In genomic region chr2:10072656-10073480, GRCh38 we compare ENCODE assay signal across 1 cellular context.
A peak's percentile ranks its signal among the peaks of the same experiment; 100 is the strongest.
TF ChIP-seq lines count a peak whose summit lies in the region.

No MANE protein-coding gene starts in this region.

TF ChIP-seq in K562, 482 proteins besides CTCF, POLR2A, EP300 and RAD21 (continued from another document and continues in another):
- TF ChIP-seq, protein P1, sequence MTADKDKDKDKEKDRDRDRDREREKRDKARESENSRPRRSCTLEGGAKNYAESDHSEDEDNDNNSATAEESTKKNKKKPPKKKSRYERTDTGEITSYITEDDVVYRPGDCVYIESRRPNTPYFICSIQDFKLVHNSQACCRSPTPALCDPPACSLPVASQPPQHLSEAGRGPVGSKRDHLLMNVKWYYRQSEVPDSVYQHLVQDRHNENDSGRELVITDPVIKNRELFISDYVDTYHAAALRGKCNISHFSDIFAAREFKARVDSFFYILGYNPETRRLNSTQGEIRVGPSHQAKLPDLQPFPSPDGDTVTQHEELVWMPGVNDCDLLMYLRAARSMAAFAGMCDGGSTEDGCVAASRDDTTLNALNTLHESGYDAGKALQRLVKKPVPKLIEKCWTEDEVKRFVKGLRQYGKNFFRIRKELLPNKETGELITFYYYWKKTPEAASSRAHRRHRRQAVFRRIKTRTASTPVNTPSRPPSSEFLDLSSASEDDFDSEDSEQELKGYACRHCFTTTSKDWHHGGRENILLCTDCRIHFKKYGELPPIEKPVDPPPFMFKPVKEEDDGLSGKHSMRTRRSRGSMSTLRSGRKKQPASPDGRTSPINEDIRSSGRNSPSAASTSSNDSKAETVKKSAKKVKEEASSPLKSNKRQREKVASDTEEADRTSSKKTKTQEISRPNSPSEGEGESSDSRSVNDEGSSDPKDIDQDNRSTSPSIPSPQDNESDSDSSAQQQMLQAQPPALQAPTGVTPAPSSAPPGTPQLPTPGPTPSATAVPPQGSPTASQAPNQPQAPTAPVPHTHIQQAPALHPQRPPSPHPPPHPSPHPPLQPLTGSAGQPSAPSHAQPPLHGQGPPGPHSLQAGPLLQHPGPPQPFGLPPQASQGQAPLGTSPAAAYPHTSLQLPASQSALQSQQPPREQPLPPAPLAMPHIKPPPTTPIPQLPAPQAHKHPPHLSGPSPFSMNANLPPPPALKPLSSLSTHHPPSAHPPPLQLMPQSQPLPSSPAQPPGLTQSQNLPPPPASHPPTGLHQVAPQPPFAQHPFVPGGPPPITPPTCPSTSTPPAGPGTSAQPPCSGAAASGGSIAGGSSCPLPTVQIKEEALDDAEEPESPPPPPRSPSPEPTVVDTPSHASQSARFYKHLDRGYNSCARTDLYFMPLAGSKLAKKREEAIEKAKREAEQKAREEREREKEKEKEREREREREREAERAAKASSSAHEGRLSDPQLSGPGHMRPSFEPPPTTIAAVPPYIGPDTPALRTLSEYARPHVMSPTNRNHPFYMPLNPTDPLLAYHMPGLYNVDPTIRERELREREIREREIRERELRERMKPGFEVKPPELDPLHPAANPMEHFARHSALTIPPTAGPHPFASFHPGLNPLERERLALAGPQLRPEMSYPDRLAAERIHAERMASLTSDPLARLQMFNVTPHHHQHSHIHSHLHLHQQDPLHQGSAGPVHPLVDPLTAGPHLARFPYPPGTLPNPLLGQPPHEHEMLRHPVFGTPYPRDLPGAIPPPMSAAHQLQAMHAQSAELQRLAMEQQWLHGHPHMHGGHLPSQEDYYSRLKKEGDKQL (CRISPR knock-in tag; IDR thresholded peaks at IDR 0.05; ENCODE audit: borderline replicate concordance), result no peak
- TF ChIP-seq ZFP30 (CRISPR knock-in tag; IDR thresholded peaks at IDR 0.05; ENCODE audit: borderline replicate concordance) (no peak), U2AF1 (optimal IDR thresholded peaks at IDR 0.05; ENCODE audit: low read depth, low read length) (no peak), COPS2 (conservative IDR thresholded peaks at IDR 0.05) (no peak), DEAF1 (CRISPR knock-in tag; IDR thresholded peaks at IDR 0.05) (peak; percentile 41; the same call in 1 of the 2 replicates), TAF1 (IDR thresholded peaks at IDR 0.05; ENCODE audit: control insufficient read depth, extremely low read depth, insufficient read depth, low read length, severe bottlenecking) (no peak), JUN (IDR thresholded peaks at IDR 0.05; ENCODE audit: borderline replicate concordance, low read depth, low read length) (no peak), JUN (CRISPR knock-in tag; IDR thresholded peaks at IDR 0.05; ENCODE audit: borderline replicate concordance) (no peak), LARP7 (IDR thresholded peaks at IDR 0.05) (no peak), ZNF518B (CRISPR knock-in tag; IDR thresholded peaks at IDR 0.05) (no peak), ARID2 (IDR thresholded peaks at IDR 0.05) (0 out of 2 replicates have a peak, but pooled peaks have one; percentile 16), CEBPB (tag; IDR thresholded peaks at IDR 0.05) (peak; percentile 63; the same call in 1 of the 2 replicates), RB1 (IDR thresholded peaks at IDR 0.05; ENCODE audit: low read depth) (peak; percentile 72), RCOR1 (IDR thresholded peaks at IDR 0.05; ENCODE audit: borderline replicate concordance in 1 of 2, low read depth in 2 of 2, low read length in 2 of 2) (no peak), HEY1 (CRISPR knock-in tag; IDR thresholded peaks at IDR 0.05; ENCODE audit: borderline replicate concordance) (no peak), RBM14 (IDR thresholded peaks at IDR 0.05; ENCODE audit: borderline replicate concordance, insufficient read depth, low read depth, low read length) (no peak), CBFA2T2 (conservative IDR thresholded peaks at IDR 0.05) (peak; percentile 48; the same call in 1 of the 2 replicates), ZSCAN32 (CRISPR knock-in tag; IDR thresholded peaks at IDR 0.05) (no peak), KDM4B (IDR thresholded peaks at IDR 0.05; ENCODE audit: borderline replicate concordance in 2 of 2, low read depth in 1 of 2) (no peak), ELF1 (tag; IDR thresholded peaks at IDR 0.05) (no peak), HMBOX1 (IDR thresholded peaks at IDR 0.05) (0 out of 2 replicates have a peak, but pooled peaks have one; percentile 30), SP2 (IDR thresholded peaks at IDR 0.05; ENCODE audit: extremely low read depth, low read depth, low read length, poor library complexity, severe bottlenecking) (no peak), HSF4 (CRISPR knock-in tag; IDR thresholded peaks at IDR 0.05; ENCODE audit: borderline replicate concordance) (no peak), PHB (CRISPR knock-in tag; IDR thresholded peaks at IDR 0.05) (no peak), ZKSCAN1 (IDR thresholded peaks at IDR 0.05; ENCODE audit: low read depth, low read length) (peak; percentile 12; the same call in 1 of the 2 replicates), MTA3 (IDR thresholded peaks at IDR 0.05; ENCODE audit: borderline replicate concordance) (no peak), FOXK1 (CRISPR knock-in tag; IDR thresholded peaks at IDR 0.05; ENCODE audit: borderline replicate concordance) (no peak), CHAMP1 (IDR thresholded peaks at IDR 0.05) (no peak), ZFX (CRISPR knock-in tag; IDR thresholded peaks at IDR 0.05) (no peak)
- TF ChIP-seq, protein P2, sequence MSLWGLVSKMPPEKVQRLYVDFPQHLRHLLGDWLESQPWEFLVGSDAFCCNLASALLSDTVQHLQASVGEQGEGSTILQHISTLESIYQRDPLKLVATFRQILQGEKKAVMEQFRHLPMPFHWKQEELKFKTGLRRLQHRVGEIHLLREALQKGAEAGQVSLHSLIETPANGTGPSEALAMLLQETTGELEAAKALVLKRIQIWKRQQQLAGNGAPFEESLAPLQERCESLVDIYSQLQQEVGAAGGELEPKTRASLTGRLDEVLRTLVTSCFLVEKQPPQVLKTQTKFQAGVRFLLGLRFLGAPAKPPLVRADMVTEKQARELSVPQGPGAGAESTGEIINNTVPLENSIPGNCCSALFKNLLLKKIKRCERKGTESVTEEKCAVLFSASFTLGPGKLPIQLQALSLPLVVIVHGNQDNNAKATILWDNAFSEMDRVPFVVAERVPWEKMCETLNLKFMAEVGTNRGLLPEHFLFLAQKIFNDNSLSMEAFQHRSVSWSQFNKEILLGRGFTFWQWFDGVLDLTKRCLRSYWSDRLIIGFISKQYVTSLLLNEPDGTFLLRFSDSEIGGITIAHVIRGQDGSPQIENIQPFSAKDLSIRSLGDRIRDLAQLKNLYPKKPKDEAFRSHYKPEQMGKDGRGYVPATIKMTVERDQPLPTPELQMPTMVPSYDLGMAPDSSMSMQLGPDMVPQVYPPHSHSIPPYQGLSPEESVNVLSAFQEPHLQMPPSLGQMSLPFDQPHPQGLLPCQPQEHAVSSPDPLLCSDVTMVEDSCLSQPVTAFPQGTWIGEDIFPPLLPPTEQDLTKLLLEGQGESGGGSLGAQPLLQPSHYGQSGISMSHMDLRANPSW (CRISPR knock-in tag; IDR thresholded peaks at IDR 0.05), result no peak
- TF ChIP-seq, protein P3, sequence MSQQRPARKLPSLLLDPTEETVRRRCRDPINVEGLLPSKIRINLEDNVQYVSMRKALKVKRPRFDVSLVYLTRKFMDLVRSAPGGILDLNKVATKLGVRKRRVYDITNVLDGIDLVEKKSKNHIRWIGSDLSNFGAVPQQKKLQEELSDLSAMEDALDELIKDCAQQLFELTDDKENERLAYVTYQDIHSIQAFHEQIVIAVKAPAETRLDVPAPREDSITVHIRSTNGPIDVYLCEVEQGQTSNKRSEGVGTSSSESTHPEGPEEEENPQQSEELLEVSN (IDR thresholded peaks at IDR 0.05; ENCODE audit: borderline replicate concordance in 1 of 2, extremely low read depth in 1 of 2, insufficient read depth in 1 of 2, insufficient read length in 1 of 2, low read depth in 1 of 2, low read length in 1 of 2, poor library complexity in 1 of 2, severe bottlenecking in 1 of 2), result no peak
